14 cellular contexts compared by ENCODE assay signal in genomic region chr2:54239427-54239826, GRCh38. TPM values are rescaled to one million over a fixed set of nuclear protein-coding genes. Genes with fewer than 3 reads are reported as not detected.
DNase-seq lines count a peak whose midpoint lies in the region; TF ChIP-seq lines count a peak whose summit lies in the region.
"Had no signal": no experiment of that assay in that cellular context is flagged by ENCODE, and none has a peak within 500 bp of the region (broad histone marks: within the 10 kb centered on the region; RNA-seq: fewer than 3 reads in every experiment).

No MANE protein-coding gene starts in this region.

- peak overlapping the region; percentile 67 to 76 for H3K27ac ChIP-seq in coronary artery

- peak; percentile 78 for DNase-seq in Daoy (ENCODE audit: low read depth)
- DNase-seq in M059J (ENCODE audit: low read depth) = peak; percentile 92
- DNase-seq in coronary artery (ENCODE audit: low spot score) = no peak
- DNase-seq in skeletal muscle cell (ENCODE audit: low read depth) = peak; percentile 92
- DNase-seq in AML-193 (lab: John Stamatoyannopoulos, UW) = no peak
- no peak for DNase-seq in NOMO-1 treated with dmso at 0.1 percent for 144 hours (lab: John Stamatoyannopoulos, UW; ENCODE audit: unreplicated experiment)
- no peak for DNase-seq in HEK293T (ENCODE audit: extremely low spot score)
- DNase-seq: DMS153, immature natural killer cell, naive B cell, NCI-H1417 treated with DMSO at 0.1 percent for 48 hours had no signal

- POLR2A ChIA-PET in HEK293T (lab: Yijun Ruan, JAX) = no interaction called here

- CTCF ChIA-PET in HEK293T (lab: Yijun Ruan, JAX) = no interaction called here

- no peak for TF ChIP-seq CTCF in coronary artery (IDR thresholded peaks at IDR 0.05)

- H3K4me3 ChIP-seq in coronary artery = no peak overlapping the region
- H3K4me3 ChIP-seq in skeletal muscle cell (ENCODE audit: low read depth, low read length) = no peak overlapping the region

TF ChIP-seq in HEK293T, 16 proteins besides CTCF, POLR2A, EP300 and RAD21:
- TF ChIP-seq TARDBP (IDR thresholded peaks at IDR 0.05) (no peak), ARNT (IDR thresholded peaks at IDR 0.05) (no peak)

RNA-seq across cellular contexts. Expression of gene TSPYL6, which starts 16.6 kb away (rescaled TPM):
- not detected in 2 replicates for total RNA-seq in Daoy (2014; rRNA removed; shearing (Covaris generic))
- total RNA-seq in M059J (2014; rRNA removed; shearing (Covaris generic)) = not detected in 2 replicates
- total RNA-seq: activated CD8-positive, alpha-beta memory T cell treated with anti-CD3 and anti-CD28 coated beads for 36 hours; skeletal muscle tissue; T-helper 1 cell treated with Interleukin-12 subunit alpha and Interleukin-12 subunit beta and Interleukin-4 antibody, amounts not matched to agents 30 ng/mL and 1 ng/mL, for 36 hours had no signal

Comparison
In these comparisons a context has a peak if more than half of its experiments do, and no peak if none do; other contexts are left out.
1. DNase-seq: peak in Daoy (single experiment), M059J (single experiment) and skeletal muscle cell (single experiment); none in coronary artery (single experiment), AML-193 (0 of 2), NOMO-1 treated with dmso at 0.1 percent for 144 hours (single experiment) and HEK293T (single experiment).